ENCODE assay signal across 9 cellular contexts in genomic region chr10:79158402-79159097, GRCh38.
A peak's percentile ranks its signal among the peaks of the same experiment; 100 is the strongest.
DNase-seq lines count a peak whose midpoint lies in the region; ATAC-seq, FAIRE-seq and TF ChIP-seq lines count a peak whose summit lies in the region.
"Had no signal": no experiment of that assay in that cellular context is flagged by ENCODE, and none has a peak within 500 bp of the region (broad histone marks: within the 10 kb centered on the region; RNA-seq: fewer than 3 reads in every experiment).

No MANE protein-coding gene starts in this region.

- H3K79me2 ChIP-seq in endothelial cell of umbilical vein (ENCODE audit: control insufficient read depth, insufficient read depth, low read length), result peaks cover 37% of the 10 kb centered on the region

- CTCF ChIA-PET in endothelial cell of umbilical vein (lab: Charles Lee), result interaction anchor here (0.9 to 4.7 kb wide), 11 partner anchors 8 to 1111 kb away, joined by 3 to 41 read pairs (median 5); no protein-coding TSS in a partner anchor

- TF ChIP-seq EP300 in upper lobe of left lung (IDR thresholded peaks at IDR 0.05), result no peak

- peaks cover 73% of the 10 kb centered on the region for H3K4me1 Mint-ChIP-seq in nephron progenitor cell

- H3K9me3 ChIP-seq in Peyer's patch, result no peaks in the 10 kb centered on the region
- no peaks in the 10 kb centered on the region for H3K9me3 ChIP-seq in endothelial cell of umbilical vein (replicated peaks; ENCODE audit: control insufficient read depth, insufficient read depth, low read length)
- H3K9me3 ChIP-seq in upper lobe of left lung, result no peaks in the 10 kb centered on the region

- no peak overlapping the region for H2AFZ ChIP-seq in endothelial cell of umbilical vein (ENCODE audit: low read depth, low read length)

- TF ChIP-seq CTCF in Peyer's patch (IDR thresholded peaks at IDR 0.05) (no peak), endothelial cell of umbilical vein (IDR thresholded peaks at IDR 0.05; ENCODE audit: extremely low read depth in 1 of 2, insufficient read depth in 1 of 2, low read depth in 1 of 2, low read length in 2 of 2) (no peak), nephron progenitor cell (IDR thresholded peaks at IDR 0.05) (no peak), upper lobe of left lung (IDR thresholded peaks at IDR 0.05) (no peak)

- FAIRE-seq in endothelial cell of umbilical vein (lab: Jason Lieb, UNC), result no peak

- no peaks in the 10 kb centered on the region for H3K27me3 ChIP-seq in Peyer's patch
- H3K27me3 ChIP-seq in endothelial cell of umbilical vein (ENCODE audit: control insufficient read depth in 2 of 2, insufficient read depth in 2 of 2, low read length in 2 of 2), result no peaks in the 10 kb centered on the region
- no peaks in the 10 kb centered on the region for H3K27me3 ChIP-seq in upper lobe of left lung

- no peak for DNase-seq in Peyer's patch
- DNase-seq in endothelial cell of umbilical vein (ENCODE audit: low read depth, low spot score), result no peak
- peak; percentile 44 for DNase-seq in nephron progenitor cell
- DNase-seq in upper lobe of left lung, result no peak
- no peak for DNase-seq in KBM-7
- DNase-seq: NCI-H1092 had no signal

- no peak for ATAC-seq in upper lobe of left lung (ENCODE audit: low FRiP score in 2 of 2)
- ATAC-seq in GM21526 (IDR thresholded peaks at IDR 0.05; ENCODE audit: low FRiP score, unreplicated experiment), result no peak
- no peak for ATAC-seq in GM21717 (IDR thresholded peaks at IDR 0.05; ENCODE audit: unreplicated experiment)

- H3K4me1 ChIP-seq in Peyer's patch, result peaks cover 0 to 79% (median 0%) of the 10 kb centered on the region in 4 donors
- peaks cover 57% of the 10 kb centered on the region for H3K4me1 ChIP-seq in endothelial cell of umbilical vein (ENCODE audit: control insufficient read depth, extremely low read depth, insufficient read depth, low read length)
- peaks cover 71 to 94% (median 80%) of the 10 kb centered on the region in 4 donors for H3K4me1 ChIP-seq in upper lobe of left lung

- H3K27me3 Mint-ChIP-seq in nephron progenitor cell (ENCODE audit: low read depth, poor library complexity), result peaks cover 3% of the 10 kb centered on the region

- intact Hi-C loops in endothelial cell of umbilical vein (cut with micrococcal nuclease), result loop anchor here (1.0 to 5.0 kb wide), 4 partner anchors 19 to 91 kb away; no protein-coding TSS in a partner anchor

- H3K9me1 ChIP-seq in endothelial cell of umbilical vein (replicated peaks; ENCODE audit: control insufficient read depth, extremely low read depth, insufficient read depth, low read length), result no peaks in the 10 kb centered on the region

- H4K20me1 ChIP-seq in endothelial cell of umbilical vein (replicated peaks; ENCODE audit: control insufficient read depth, extremely low read depth, insufficient read depth, low read length), result no peaks in the 10 kb centered on the region

- POLR2A ChIA-PET in endothelial cell of umbilical vein (lab: Charles Lee), result no interaction called here

- H3K36me3 ChIP-seq in Peyer's patch (peaks cover 0 to 18% (median 0%) of the 10 kb centered on the region in 3 donors), endothelial cell of umbilical vein (ENCODE audit: control insufficient read depth in 2 of 2, extremely low read depth in 1 of 2, insufficient read depth in 2 of 2, low read length in 2 of 2) (peaks cover 0 to 10% of the 10 kb centered on the region in 2 experiments), upper lobe of left lung (peaks cover 0 to 19% (median 3%) of the 10 kb centered on the region in 4 donors)
- H3K36me3 ChIP-seq: WERI-Rb-1 had no signal

- H3K4me3 Mint-ChIP-seq in nephron progenitor cell, result no peak overlapping the region

- WGBS in upper lobe of left lung, 2 donors, result 85 to 90% methylated on average over 5 to 9 of the region's 9 CpGs

- no peak overlapping the region for H3K4me3 ChIP-seq in Peyer's patch
- no peak overlapping the region for H3K4me3 ChIP-seq in endothelial cell of umbilical vein (replicated peaks in 1 of 3; ENCODE audit: insufficient read depth in 1 of 3, low read depth in 1 of 3, low read length in 3 of 3)
- H3K4me3 ChIP-seq in upper lobe of left lung, result no peak overlapping the region

- dilution Hi-C loops in endothelial cell of umbilical vein (cut with MboI; ENCODE audit: extremely low pct_ligation_motif_present, low sequenced_read_pairs), result no loop called here

- peak overlapping the region; percentile 19 for H3K4me2 ChIP-seq in endothelial cell of umbilical vein (ENCODE audit: insufficient read depth, low read length)

- H3K27ac Mint-ChIP-seq in nephron progenitor cell, result peak overlapping the region; percentile 90

- peaks cover 7% of the 10 kb centered on the region for H3K36me3 Mint-ChIP-seq in nephron progenitor cell (ENCODE audit: low read depth)

- H3K9ac ChIP-seq in endothelial cell of umbilical vein (replicated peaks; ENCODE audit: extremely low read depth, insufficient read depth, low read length), result peak overlapping the region; percentile 67

- H3K9me3 Mint-ChIP-seq in nephron progenitor cell, result no peaks in the 10 kb centered on the region

- TF ChIP-seq POLR2A in Peyer's patch (IDR thresholded peaks at IDR 0.05) (no peak), endothelial cell of umbilical vein (IDR thresholded peaks at IDR 0.05; ENCODE audit: low read depth, low read length) (no peak), upper lobe of left lung (IDR thresholded peaks at IDR 0.05) (no peak)

- in situ Hi-C loops in KBM-7 (cut with MboI; ENCODE audit: low pct_unique_long_range_greater_than_20kb, low sequenced_read_pairs), result no loop called here

- H3K27ac ChIP-seq in Peyer's patch (peak overlapping the region in 3 of 4 donors; percentile 52 to 74 (median 62)), endothelial cell of umbilical vein (ENCODE audit: insufficient read depth, low read depth, low read length) (peak overlapping the region; percentile 95), upper lobe of left lung (peak overlapping the region; percentile 92 to 96 (median 94))
- H3K27ac ChIP-seq: WERI-Rb-1 had no signal

- BruUV-seq in endothelial cell of umbilical vein (replicated peaks; lab: Mats Ljungman, UMichigan), result no TSS peak

TF ChIP-seq in endothelial cell of umbilical vein, 7 proteins besides CTCF, POLR2A, EP300 and RAD21:
- TF ChIP-seq FOS (IDR thresholded peaks at IDR 0.05; ENCODE audit: borderline replicate concordance, insufficient read depth, low read length) (no peak), MYC (IDR thresholded peaks at IDR 0.05; ENCODE audit: low read depth, low read length) (no peak), POLR2AphosphoS5 (IDR thresholded peaks at IDR 0.05; ENCODE audit: insufficient read depth, low read depth, low read length) (no peak), JUN (IDR thresholded peaks at IDR 0.05; ENCODE audit: borderline replicate concordance, insufficient read depth, insufficient read length, low read depth) (no peak), GATA2 (IDR thresholded peaks at IDR 0.05; ENCODE audit: insufficient read depth, insufficient read length, low read depth, low read length) (no peak)
- TF ChIP-seq, protein P1, sequence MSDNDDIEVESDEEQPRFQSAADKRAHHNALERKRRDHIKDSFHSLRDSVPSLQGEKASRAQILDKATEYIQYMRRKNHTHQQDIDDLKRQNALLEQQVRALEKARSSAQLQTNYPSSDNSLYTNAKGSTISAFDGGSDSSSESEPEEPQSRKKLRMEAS (IDR thresholded peaks at IDR 0.05; ENCODE audit: insufficient read depth, insufficient read length), result no peak
